ENCODE assay signal across 9 cellular contexts in genomic region chr1:1540817-1541628, GRCh38. TPM values are rescaled to one million over a fixed set of nuclear protein-coding genes. Genes with fewer than 3 reads are reported as not detected.
DNase-seq lines count a peak whose midpoint lies in the region; ATAC-seq and TF ChIP-seq lines count a peak whose summit lies in the region.
"Had no signal": no experiment of that assay in that cellular context is flagged by ENCODE, and none has a peak within 500 bp of the region (broad histone marks: within the 10 kb centered on the region; RNA-seq: fewer than 3 reads in every experiment).

No MANE protein-coding gene starts in this region.

- no peaks in the 10 kb centered on the region for H3K27me3 ChIP-seq in cardiac muscle cell

- H3K9me3 Mint-ChIP-seq in osteocyte (ENCODE audit: unreplicated experiment) = no peaks in the 10 kb centered on the region

- no peak for ATAC-seq in HG03196 (IDR thresholded peaks at IDR 0.05; ENCODE audit: unreplicated experiment)

- no peaks in the 10 kb centered on the region for H3K9me3 ChIP-seq in cardiac muscle cell (ENCODE audit: low read depth)

- H3K27me3 Mint-ChIP-seq in osteocyte (ENCODE audit: unreplicated experiment) = no peaks in the 10 kb centered on the region

- H3K4me3 Mint-ChIP-seq in osteocyte (ENCODE audit: unreplicated experiment) = peak overlapping the region; percentile 54

- H3K27ac ChIP-seq in VCaP (peak overlapping the region; percentile 83), cardiac muscle cell (no peak overlapping the region)

- H3K36me3 Mint-ChIP-seq in osteocyte (ENCODE audit: unreplicated experiment) = peaks cover 2% of the 10 kb centered on the region

- no peak overlapping the region for H3K27ac Mint-ChIP-seq in osteocyte (ENCODE audit: unreplicated experiment)

- peaks cover 6% of the 10 kb centered on the region for H3K36me3 ChIP-seq in cardiac muscle cell

- H3K4me3 ChIP-seq in AG09309 (ENCODE audit: control insufficient read depth, low read depth, low read length) (peak overlapping the region; percentile 16), cardiac muscle cell (peak overlapping the region; percentile 76)

- TF ChIP-seq CTCF in AG09309 (IDR thresholded peaks at IDR 0.05; ENCODE audit: control insufficient read depth, insufficient read depth, low read depth, low read length, missing control alignments) = no peak
- TF ChIP-seq CTCF in VCaP (conservative IDR thresholded peaks at IDR 0.05) = no peak
- no peak for TF ChIP-seq CTCF in cardiac muscle cell (IDR thresholded peaks at IDR 0.05; ENCODE audit: low read depth, low read length)
- TF ChIP-seq CTCF in osteocyte (IDR thresholded peaks at IDR 0.05) = no peak

- peaks cover 10% of the 10 kb centered on the region for H3K4me1 Mint-ChIP-seq in osteocyte (ENCODE audit: unreplicated experiment)

- peaks cover 12% of the 10 kb centered on the region for H3K4me1 ChIP-seq in cardiac muscle cell (ENCODE audit: low read depth)

- DNase-seq in AG09309 (ENCODE audit: low read depth) = no peak
- DNase-seq in cardiac muscle cell (ENCODE audit: low read depth in 1 of 2, low spot score in 1 of 2) = no peak
- DNase-seq in osteocyte (ENCODE audit: extremely low spot score, unreplicated experiment) = no peak
- no peak for DNase-seq in mesenteric fat pad (ENCODE audit: low spot score)
- DNase-seq in DMS114 treated with DMSO at 0.1 percent for 48 hours (lab: John Stamatoyannopoulos, UW; ENCODE audit: unreplicated experiment) = no peak
- DNase-seq in stimulated activated CD4-positive, alpha-beta T cell treated with anti-CD3 and anti-CD28 coated beads, Interleukin-4, amount 100 ng/mL, for 4 hours = no peak
- DNase-seq: DMS 273 treated with DMSO at 0.1 percent for 48 hours had no signal

RNA-seq across cellular contexts. Expression of gene TMEM240, which starts 0.6 kb away (rescaled TPM):
- total RNA-seq in cardiac muscle cell (8.1 and 26.0 TPM in 2 replicates), osteocyte (12.4 and 16.6 TPM in 2 replicates), mesenteric fat pad (1.4 TPM)
- 6.2 and 10.4 TPM in 2 replicates for polyA plus RNA-seq in cardiac muscle cell

RNA-seq across cellular contexts. Expression of gene ATAD3A, which starts 29.1 kb away (rescaled TPM):
- total RNA-seq in cardiac muscle cell (61.7 and 79.7 TPM in 2 replicates), osteocyte (30.0 and 31.7 TPM in 2 replicates), mesenteric fat pad (26.2 TPM)
- 74.8 and 77.9 TPM in 2 replicates for polyA plus RNA-seq in cardiac muscle cell

RNA-seq across cellular contexts. Expression of gene SSU72, which starts 33.6 kb away (rescaled TPM):
- total RNA-seq in cardiac muscle cell (97.3 and 131 TPM in 2 replicates), osteocyte (117 and 121 TPM in 2 replicates), mesenteric fat pad (144 TPM)
- 172 and 202 TPM in 2 replicates for polyA plus RNA-seq in cardiac muscle cell

RNA-seq across cellular contexts. Expression of gene FNDC10, which starts 58.9 kb away (rescaled TPM):
- total RNA-seq in cardiac muscle cell = 30.9 and 46.5 TPM in 2 replicates
- 34.1 and 62.3 TPM in 2 replicates for polyA plus RNA-seq in cardiac muscle cell
- 25.6 and 28.0 TPM in 2 replicates for total RNA-seq in osteocyte
- 2.9 TPM for total RNA-seq in mesenteric fat pad
